Comparison of ENCODE assay signal across 25 cellular contexts in the genomic region with DNA sequence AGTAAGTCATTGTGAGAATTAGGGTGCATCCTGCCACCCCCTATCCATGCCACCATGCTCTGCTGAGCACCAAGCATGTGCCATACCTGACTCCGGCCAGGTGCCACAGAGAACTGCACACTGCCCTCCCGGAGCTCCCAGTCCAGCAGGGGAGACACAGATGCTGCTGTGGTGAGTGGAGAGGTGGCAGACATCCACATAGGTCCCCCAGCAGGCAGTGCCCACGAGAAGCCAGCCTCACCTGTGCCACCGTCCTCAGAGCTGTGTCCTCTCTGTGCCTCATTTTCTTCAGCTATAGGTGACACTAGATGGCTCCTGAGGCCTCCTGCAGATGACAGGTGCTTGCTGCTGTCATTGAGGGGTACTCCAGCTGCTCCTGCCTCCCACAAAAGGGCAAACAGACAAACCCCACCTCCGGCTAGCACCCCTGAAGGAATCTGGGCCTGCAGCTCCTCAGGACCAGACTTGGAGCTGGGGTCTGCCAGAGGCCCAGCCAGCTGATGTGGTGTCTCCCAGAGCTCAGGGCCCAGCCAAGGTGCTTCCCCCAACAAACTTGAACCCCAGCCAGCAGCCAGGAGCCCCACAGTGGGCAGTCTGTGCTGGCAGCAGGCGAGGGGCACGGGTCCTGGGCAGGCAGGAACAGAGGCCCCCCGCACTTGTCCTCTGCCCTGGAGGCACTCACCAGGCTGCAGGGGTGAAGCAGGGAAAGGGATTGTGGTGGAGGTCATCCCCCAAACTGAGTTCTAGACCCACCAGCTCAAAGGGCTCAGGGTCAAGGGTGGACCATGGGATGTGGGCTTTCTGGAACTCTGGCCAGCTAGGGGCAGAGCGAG. TPM values are rescaled to one million over a fixed set of nuclear protein-coding genes. Genes with fewer than 3 reads are reported as not detected.
DNase-seq lines count a peak whose midpoint lies in the region; ATAC-seq and TF ChIP-seq lines count a peak whose summit lies in the region.
"Had no signal": no experiment of that assay in that cellular context is flagged by ENCODE, and none has a peak within 500 bp of the region (broad histone marks: within the 10 kb centered on the region; RNA-seq: fewer than 3 reads in every experiment).

No MANE protein-coding gene starts in this region.

- no peak overlapping the region for H2AFZ ChIP-seq in GM23248
- H2AFZ ChIP-seq: PC-9 had no signal

- H3K4me3 ChIP-seq in sigmoid colon: no peak overlapping the region
- H3K4me3 ChIP-seq in left lung: no peak overlapping the region
- H3K4me3 ChIP-seq in GM23248: no peak overlapping the region
- H3K4me3 ChIP-seq: K562, PC-9, SK-N-MC had no signal

- in situ Hi-C loops in GM23248 (cut with MboI): loop anchor here (5.0 kb wide), 1 partner anchor 163 kb away; no protein-coding TSS in a partner anchor

- no peak overlapping the region for H3K4me2 ChIP-seq in GM23248 (ENCODE audit: unreplicated experiment)
- H3K4me2 ChIP-seq: PC-9 had no signal

- no peaks in the 10 kb centered on the region for H3K27me3 ChIP-seq in sigmoid colon
- peaks cover 0 to 6% of the 10 kb centered on the region in 2 donors for H3K27me3 ChIP-seq in left lung
- H3K27me3 ChIP-seq in GM23248 (replicated peaks; ENCODE audit: insufficient read depth): no peaks in the 10 kb centered on the region

- intact Hi-C loops in activated naive CD4-positive, alpha-beta T cell treated with anti-CD3 and anti-CD28 coated beads for 36 hours (cut with micrococcal nuclease): no loop called here
- intact Hi-C loops in sigmoid colon (cut with DNase I): loop anchor here (2.0 kb wide), 1 partner anchor 31 kb away; no protein-coding TSS in a partner anchor
- intact Hi-C loops in left lung (cut with DNase I): loop anchor here in 1 of 2 donors (5.0 kb wide), 2 partner anchors 53 to 158 kb away; no protein-coding TSS in a partner anchor

- no peaks in the 10 kb centered on the region for H3F3A ChIP-seq in GM23248 (ENCODE audit: insufficient read depth)

- no peak for TF ChIP-seq POLR2A in sigmoid colon (IDR thresholded peaks at IDR 0.05)

- peak overlapping the region; percentile 59 for H3K27ac Mint-ChIP-seq in activated naive CD4-positive, alpha-beta T cell treated with anti-CD3 and anti-CD28 coated beads for 36 hours
- no peak overlapping the region for H3K27ac Mint-ChIP-seq in WTC11

- ATAC-seq in WTC11 (no peak), left lung (no peak)
- ATAC-seq: K562 had no signal

- H4K20me1 ChIP-seq in GM23248 (ENCODE audit: insufficient read depth): no peaks in the 10 kb centered on the region

- H3K79me2 ChIP-seq in GM23248 (ENCODE audit: insufficient read depth): no peaks in the 10 kb centered on the region

- no peaks in the 10 kb centered on the region for H3K9me3 Mint-ChIP-seq in activated naive CD4-positive, alpha-beta T cell treated with anti-CD3 and anti-CD28 coated beads for 36 hours
- H3K9me3 Mint-ChIP-seq in WTC11: no peaks in the 10 kb centered on the region
- H3K9me3 Mint-ChIP-seq: neural crest cell had no signal

- H3K27me3 Mint-ChIP-seq in activated naive CD4-positive, alpha-beta T cell treated with anti-CD3 and anti-CD28 coated beads for 36 hours (ENCODE audit: low read depth): no peaks in the 10 kb centered on the region
- H3K27me3 Mint-ChIP-seq in WTC11 (ENCODE audit: low read depth): peaks cover 3% of the 10 kb centered on the region

- TF ChIP-seq CTCF in GM20000 (IDR thresholded peaks at IDR 0.05; ENCODE audit: extremely low read depth, missing control alignments) (no peak), WTC11 (IDR thresholded peaks at IDR 0.05) (no peak), sigmoid colon (IDR thresholded peaks at IDR 0.05) (no peak), left lung (IDR thresholded peaks at IDR 0.05) (no peak)

- no peak for TF ChIP-seq EP300 in sigmoid colon (IDR thresholded peaks at IDR 0.05)

- H3K4me1 Mint-ChIP-seq in activated naive CD4-positive, alpha-beta T cell treated with anti-CD3 and anti-CD28 coated beads for 36 hours (ENCODE audit: low read depth): peaks cover 25% of the 10 kb centered on the region
- peaks cover 43% of the 10 kb centered on the region for H3K4me1 Mint-ChIP-seq in WTC11

- H3K4me1 ChIP-seq in sigmoid colon (peaks cover 2 to 11% (median 10%) of the 10 kb centered on the region in 4 donors), left lung (peaks cover 3 to 9% of the 10 kb centered on the region in 2 donors), GM23248 (ENCODE audit: insufficient read depth) (no peaks in the 10 kb centered on the region)

- H3K27ac ChIP-seq in sigmoid colon (no peak overlapping the region), left lung (no peak overlapping the region), GM23248 (no peak overlapping the region)
- H3K27ac ChIP-seq: PC-9, SK-N-MC had no signal

- H3K36me3 ChIP-seq in sigmoid colon (no peaks in the 10 kb centered on the region), left lung (no peaks in the 10 kb centered on the region), GM23248 (ENCODE audit: low read depth) (no peaks in the 10 kb centered on the region)

- no peaks in the 10 kb centered on the region for H3K36me3 Mint-ChIP-seq in activated naive CD4-positive, alpha-beta T cell treated with anti-CD3 and anti-CD28 coated beads for 36 hours (ENCODE audit: low read depth)
- H3K36me3 Mint-ChIP-seq in WTC11: no peaks in the 10 kb centered on the region

- POLR2A ChIA-PET in WTC11 (lab: Charles Lee): interaction anchor here (0.6 to 1.0 kb wide), 3 partner anchors 9 to 415 kb away, joined by 4 read pairs; no protein-coding TSS in a partner anchor

- no peak overlapping the region for H3K4me3 Mint-ChIP-seq in activated naive CD4-positive, alpha-beta T cell treated with anti-CD3 and anti-CD28 coated beads for 36 hours
- H3K4me3 Mint-ChIP-seq in WTC11: no peak overlapping the region
- H3K4me3 Mint-ChIP-seq: neural crest cell had no signal

- no peaks in the 10 kb centered on the region for H3K9me2 ChIP-seq in GM23248 (ENCODE audit: insufficient read depth)

- WGBS in sigmoid colon, 2 donors: 77 to 78% methylated on average over 9 of the region's 9 CpGs
- WGBS in GM23248 (ENCODE audit: low coverage in 1 of 2, low lambda C conversion rate in 2 of 2, missing lambda C conversion rate in 2 of 2), 2 experiments: 65 to 71% methylated on average over 9 of the region's 9 CpGs

- CTCF ChIA-PET in activated naive CD4-positive, alpha-beta T cell treated with anti-CD3 and anti-CD28 coated beads for 36 hours (lab: Charles Lee): interaction anchor here (0.7 to 14.8 kb wide), 12 partner anchors 17 to 175 kb away, joined by 3 to 243 read pairs (median 4); a partner anchor contains a TSS
- CTCF ChIA-PET in WTC11 (lab: Charles Lee): interaction anchor here (0.6 to 10.4 kb wide), 16 partner anchors 10 to 584 kb away, joined by 3 to 176 read pairs (median 4); a partner anchor contains a TSS

- H3K9me3 ChIP-seq in sigmoid colon (no peaks in the 10 kb centered on the region), left lung (no peaks in the 10 kb centered on the region), GM23248 (ENCODE audit: low read depth) (no peaks in the 10 kb centered on the region)

- no peak overlapping the region for H3K9ac ChIP-seq in GM23248

- peak; percentile 49 for DNase-seq in activated naive CD4-positive, alpha-beta T cell treated with anti-CD3 and anti-CD28 coated beads for 36 hours
- no peak for DNase-seq in activated naive CD4-positive, alpha-beta T cell (lab: John Stamatoyannopoulos, UW)
- peak; percentile 19 for DNase-seq in GM20000 (ENCODE audit: low spot score)
- DNase-seq in WTC11 (ENCODE audit: low spot score): no peak
- peak; percentile 60 for DNase-seq in sigmoid colon
- DNase-seq in left lung: no peak
- DNase-seq in foreskin melanocyte: no peak
- no peak for DNase-seq in GM23248
- DNase-seq: activated CD4-positive, alpha-beta T cell treated with anti-CD3 and anti-CD28 coated beads, Interleukin-2, amount 50 U/mL, for 1 hour; activated T-cell treated with anti-CD3 and anti-CD28 coated beads, Interleukin-2, amount 50 U/mL, for 48 hours; aorta; effector memory CD4-positive, alpha-beta T cell; GOT3; head of caudate nucleus; mammary epithelial cell; NCI-H1048; NCI-H2107; NCI-H524; PC-9; trophoblast cell had no signal

RNA-seq across cellular contexts. Expression of a gene that starts 17.1 kb away (rescaled TPM):
- total RNA-seq in activated naive CD4-positive, alpha-beta T cell treated with anti-CD3 and anti-CD28 coated beads for 36 hours: under 1 TPM; 0.60 to 0.84 TPM
- 6.2 to 11.8 TPM (median 6.8 TPM) in 3 replicates for total RNA-seq in WTC11 (2021)
- total RNA-seq in sigmoid colon: under 1 TPM in 1 of 4 donors, not detected in 3; 0.14 TPM
- 1 to 10 TPM in 1 of 3 donors, under 1 TPM in 2; 0.23 to 2.3 (median 0.60) TPM for polyA plus RNA-seq in sigmoid colon
- 10 to 100 TPM in 1 of 2 donors, 1 to 10 TPM in 1; 7.7 to 15.9 TPM for total RNA-seq in left lung
- total RNA-seq in GM23248 (2014; rRNA removed; shearing (Covaris generic)): not detected in 2 replicates
- not detected in 2 replicates for polyA plus RNA-seq in GM23248 (2016; fragmentation: Nextera tagmentation; extraction: Ambion mirVana)
- total RNA-seq: aorta, fibroblast of lung, mammary epithelial cell had no signal
- polyA plus RNA-seq: aorta, fibroblast of lung, K562, mammary epithelial cell had no signal

RNA-seq across cellular contexts. Expression of a gene that starts 20.4 kb away (rescaled TPM):
- 10 to 100 TPM; 43.5 to 46.6 TPM for total RNA-seq in activated naive CD4-positive, alpha-beta T cell treated with anti-CD3 and anti-CD28 coated beads for 36 hours
- total RNA-seq in WTC11 (2021) (90.0 to 126 TPM (median 96.2 TPM) in 3 replicates), sigmoid colon (10 to 100 TPM; 58.9 to 82.0 (median 75.3) TPM), left lung (100 to 1,000 TPM; 114 to 123 TPM)
- polyA plus RNA-seq in sigmoid colon (10 to 100 TPM; 36.8 to 74.4 (median 38.4) TPM), GM23248 (2016; fragmentation: Nextera tagmentation; extraction: Ambion mirVana) (98.6 and 101 TPM in 2 replicates)
- total RNA-seq in GM23248 (2014; rRNA removed; shearing (Covaris generic)): 88.0 and 101 TPM in 2 replicates

RNA-seq across cellular contexts. Expression of a gene that starts 45.0 kb away (rescaled TPM):
- total RNA-seq in activated naive CD4-positive, alpha-beta T cell treated with anti-CD3 and anti-CD28 coated beads for 36 hours: 1 to 10 TPM; 6.4 to 6.5 TPM
- 0.07 to 0.28 TPM (median 0.11 TPM) in 3 replicates for total RNA-seq in WTC11 (2021)
- 1 to 10 TPM in 2 of 4 donors, under 1 TPM in 2; 0.16 to 3.5 (median 0.81) TPM for total RNA-seq in sigmoid colon
- polyA plus RNA-seq in sigmoid colon: 1 to 10 TPM; 1.2 to 1.3 (median 1.2) TPM
- under 1 TPM in 1 of 2 donors, not detected in 1; 0.12 TPM for total RNA-seq in left lung
- 0.51 TPM in 1 of 2 replicates, not detected in the other for total RNA-seq in GM23248 (2014; rRNA removed; shearing (Covaris generic))
- polyA plus RNA-seq in GM23248 (2016; fragmentation: Nextera tagmentation; extraction: Ambion mirVana): 0.85 and 1.9 TPM in 2 replicates
- total RNA-seq: aorta, cerebellum, fibroblast of lung, mammary epithelial cell, PC-9 had no signal
- polyA plus RNA-seq: fibroblast of lung, K562, mammary epithelial cell had no signal

RNA-seq across cellular contexts. Expression of a gene that starts 49.4 kb away (rescaled TPM):
- 1 to 10 TPM; 3.3 to 3.6 TPM for total RNA-seq in activated naive CD4-positive, alpha-beta T cell treated with anti-CD3 and anti-CD28 coated beads for 36 hours
- 1.7 to 2.9 TPM (median 2.0 TPM) in 3 replicates for total RNA-seq in WTC11 (2021)
- 10 to 100 TPM in 1 of 4 donors, 1 to 10 TPM in 3; 5.4 to 20.2 (median 8.2) TPM for total RNA-seq in sigmoid colon
- 1 to 10 TPM in 1 of 3 donors, not detected in 2; 1.6 TPM for polyA plus RNA-seq in sigmoid colon
- under 1 TPM in 1 of 2 donors, not detected in 1; 0.23 TPM for total RNA-seq in left lung
- not detected in 2 replicates for total RNA-seq in GM23248 (2014; rRNA removed; shearing (Covaris generic))
- polyA plus RNA-seq in GM23248 (2016; fragmentation: Nextera tagmentation; extraction: Ambion mirVana): 0.18 TPM in 1 of 2 replicates, not detected in the other
- total RNA-seq: aorta, cerebellum, fibroblast of lung, K562, mammary epithelial cell, neural crest cell had no signal
- polyA plus RNA-seq: aorta, fibroblast of lung had no signal

RNA-seq across cellular contexts. Expression of a gene that starts 51.6 kb away (rescaled TPM):
- total RNA-seq in activated naive CD4-positive, alpha-beta T cell treated with anti-CD3 and anti-CD28 coated beads for 36 hours: 100 to 1,000 TPM; 127 to 131 TPM
- total RNA-seq in WTC11 (2021) (80.5 to 90.7 TPM (median 82.0 TPM) in 3 replicates), sigmoid colon (10 to 100 TPM; 53.1 to 60.6 (median 53.8) TPM), left lung (10 to 100 TPM; 61.0 to 72.3 TPM)
- polyA plus RNA-seq in sigmoid colon (10 to 100 TPM; 37.2 to 52.4 (median 37.7) TPM), GM23248 (2016; fragmentation: Nextera tagmentation; extraction: Ambion mirVana) (69.8 and 76.5 TPM in 2 replicates)
- 28.8 and 38.2 TPM in 2 replicates for total RNA-seq in GM23248 (2014; rRNA removed; shearing (Covaris generic))

Comparison
In these comparisons a context has a peak if more than half of its experiments do, and no peak if none do; other contexts are left out.
1. DNase-seq: peak in activated naive CD4-positive, alpha-beta T cell treated with anti-CD3 and anti-CD28 coated beads for 36 hours (single experiment), GM20000 (single experiment) and sigmoid colon (single experiment); none in activated naive CD4-positive, alpha-beta T cell (0 of 4), WTC11 (single experiment), left lung (0 of 2), foreskin melanocyte (single experiment) and GM23248 (single experiment).